8 cellular contexts compared by ENCODE assay signal in the genomic region with DNA sequence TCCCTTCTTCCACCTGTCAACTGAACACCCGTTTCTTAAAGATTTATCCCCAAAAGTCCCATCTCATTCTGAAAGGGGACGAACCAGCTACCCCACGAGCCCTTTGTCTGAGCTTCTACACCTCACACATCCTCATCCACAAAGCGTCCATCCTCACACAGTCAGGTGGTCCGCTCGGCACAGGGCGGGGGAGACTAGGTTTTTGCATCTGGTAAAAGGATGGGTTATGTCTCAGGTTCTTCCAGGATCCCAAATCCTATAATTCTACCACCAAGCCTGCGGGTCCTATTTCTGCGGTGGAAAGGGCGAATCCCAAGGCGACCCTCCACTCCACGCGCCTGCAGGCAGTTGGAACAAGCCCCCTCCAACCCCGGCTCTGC. TPM values are rescaled to one million over a fixed set of nuclear protein-coding genes. Genes with fewer than 3 reads are reported as not detected.
DNase-seq lines count a peak whose midpoint lies in the region; ATAC-seq, FAIRE-seq and TF ChIP-seq lines count a peak whose summit lies in the region.

No MANE protein-coding gene starts in this region.

- peaks cover 20% of the 10 kb centered on the region for H3K4me1 Mint-ChIP-seq in Caco-2 (ENCODE audit: low read depth, unreplicated experiment)
- peaks cover 35 to 50% (median 36%) of the 10 kb centered on the region in 3 donors for H3K4me1 Mint-ChIP-seq in T-cell
- H3K4me1 Mint-ChIP-seq in osteocyte (ENCODE audit: unreplicated experiment), result peaks cover 32% of the 10 kb centered on the region

- peak overlapping the region; percentile 89 for H3K4me3 Mint-ChIP-seq in Caco-2 (ENCODE audit: unreplicated experiment)
- H3K4me3 Mint-ChIP-seq in T-cell, result peak overlapping the region; percentile 95 to 99 (median 96)
- H3K4me3 Mint-ChIP-seq in osteocyte (ENCODE audit: unreplicated experiment), result peak overlapping the region; percentile 94

- CTCF ChIA-PET in Caco-2 (lab: Charles Lee), result interaction anchor here (0.9 to 2.5 kb wide), 9 partner anchors 46 to 472 kb away, joined by 3 to 18 read pairs (median 7); partner anchors contain the start of genes ACD, C16orf86, ENKD1 and RANBP10
- CTCF ChIA-PET in T-cell (lab: Charles Lee), result interaction anchor here in 1 of 2 donors (0.8 to 2.0 kb wide), 5 partner anchors 46 to 491 kb away, joined by 3 to 10 read pairs (median 4); partner anchors contain the start of genes RANBP10 and TSNAXIP1

- peak in 2 of 4 experiments; percentile 25 to 35 for ATAC-seq in T-cell (replicated peaks in 1 of 4)
- no peak for ATAC-seq in GM19395 (IDR thresholded peaks at IDR 0.05; ENCODE audit: unreplicated experiment)

- H3K27ac Mint-ChIP-seq in Caco-2 (ENCODE audit: unreplicated experiment) (peak overlapping the region; percentile 86), T-cell (peak overlapping the region; percentile 34 to 40), osteocyte (ENCODE audit: unreplicated experiment) (peak overlapping the region; percentile 94)

- TF ChIP-seq CTCF in Caco-2 (IDR thresholded peaks at IDR 0.05; ENCODE audit: insufficient read depth in 1 of 2, low read depth in 1 of 2, low read length in 1 of 2, severe bottlenecking in 1 of 2, unreplicated experiment in 1 of 2) (no peak), fibroblast of mammary gland (conservative IDR thresholded peaks at IDR 0.05; ENCODE audit: control insufficient read depth, insufficient read depth, low read depth, low read length) (no peak), osteocyte (IDR thresholded peaks at IDR 0.05) (no peak)

- peaks cover 14% of the 10 kb centered on the region for H3K36me3 Mint-ChIP-seq in Caco-2 (ENCODE audit: insufficient read depth, unreplicated experiment)
- peaks cover 6% of the 10 kb centered on the region for H3K36me3 Mint-ChIP-seq in T-cell
- H3K36me3 Mint-ChIP-seq in osteocyte (ENCODE audit: unreplicated experiment), result peaks cover 4% of the 10 kb centered on the region

- peak in 1 of 2 experiments; percentile 14 for DNase-seq in Caco-2
- DNase-seq in H7, result peak; percentile 71
- DNase-seq in T-cell, result peak in 6 of 34 experiments; percentile 3 to 21 (median 6)
- no peak for DNase-seq in fibroblast of mammary gland (ENCODE audit: low read depth)
- no peak for DNase-seq in osteocyte (ENCODE audit: extremely low spot score, unreplicated experiment)
- DNase-seq in retina, result no peak
- DNase-seq in frontal cortex (ENCODE audit: low spot score in 2 of 2), result no peak

- POLR2A ChIA-PET in Caco-2 (lab: Charles Lee), result interaction anchor here (0.7 to 1.9 kb wide), 8 partner anchors 17 to 304 kb away, joined by 3 to 18 read pairs (median 4); partner anchors contain the start of genes ACD, DDX28, DUS2 and PARD6A
- POLR2A ChIA-PET in T-cell (lab: Charles Lee), result interaction anchor here in 1 of 2 donors (0.5 to 1.0 kb wide), 2 partner anchors 88 to 729 kb away, joined by 3 to 4 read pairs; partner anchors contain the start of genes RANBP10, SMPD3 and TSNAXIP1

- peaks cover 25% of the 10 kb centered on the region for H3K4me1 ChIP-seq in Caco-2

- H3K9me3 Mint-ChIP-seq in Caco-2 (ENCODE audit: unreplicated experiment) (no peaks in the 10 kb centered on the region), T-cell (no peaks in the 10 kb centered on the region), osteocyte (ENCODE audit: unreplicated experiment) (no peaks in the 10 kb centered on the region)

- FAIRE-seq in frontal cortex (lab: Jason Lieb, UNC), result no peak

- no peaks in the 10 kb centered on the region for H3K9me3 ChIP-seq in Caco-2

- H3K36me3 ChIP-seq in Caco-2 (ENCODE audit: control insufficient read depth, insufficient read depth, low read length) (no peaks in the 10 kb centered on the region), H7 (replicated peaks; ENCODE audit: control insufficient read depth, insufficient read depth, low read length) (no peaks in the 10 kb centered on the region)

- intact Hi-C loops in Caco-2 (cut with micrococcal nuclease; ENCODE audit: unreplicated experiment), result loop anchor here (1.0 to 2.0 kb wide), 2 partner anchors 46 to 88 kb away; partner anchors contain the start of genes RANBP10 and TSNAXIP1

- H3K27me3 Mint-ChIP-seq in Caco-2 (ENCODE audit: insufficient read depth, unreplicated experiment), result no peaks in the 10 kb centered on the region
- H3K27me3 Mint-ChIP-seq in T-cell, result no peaks in the 10 kb centered on the region
- H3K27me3 Mint-ChIP-seq in osteocyte (ENCODE audit: unreplicated experiment), result no peaks in the 10 kb centered on the region

- BruUV-seq in Caco-2 (replicated peaks; lab: Mats Ljungman, UMichigan), result no TSS peak

- H3K27me3 ChIP-seq in Caco-2 (replicated peaks; ENCODE audit: control insufficient read depth, insufficient read depth, low read length), result no peaks in the 10 kb centered on the region
- H3K27me3 ChIP-seq in H7 (ENCODE audit: control insufficient read depth, insufficient read depth, low read length), result no peaks in the 10 kb centered on the region

- H3K4me3 ChIP-seq in Caco-2 (ENCODE audit: low read depth, low read length) (peak overlapping the region; percentile 84), H7 (ENCODE audit: insufficient read depth, low read depth, low read length) (peak overlapping the region; percentile 78), fibroblast of mammary gland (ENCODE audit: control insufficient read depth, low read depth, low read length) (peak overlapping the region; percentile 88)

RNA-seq across cellular contexts. Expression of gene GFOD2, which starts 0.5 kb away (rescaled TPM):
- total RNA-seq in Caco-2 (2022) (12.7 and 13.4 TPM in 2 replicates), T-cell (10 to 100 TPM in 4 of 5 donors, 1 to 10 TPM in 1; 8.5 to 23.2 (median 16.7) TPM), osteocyte (21.9 and 22.2 TPM in 2 replicates), frontal cortex (57.9 TPM)
- total RNA-seq in H7 (2014; rRNA removed; shearing (Covaris generic)), result 25.3 and 26.2 TPM in 2 replicates

RNA-seq across cellular contexts. Expression of gene C16orf86, which starts 52.0 kb away (rescaled TPM):
- total RNA-seq in Caco-2 (2022) (0.34 and 0.53 TPM in 2 replicates), T-cell (1 to 10 TPM; 1.9 to 6.7 (median 5.4) TPM), osteocyte (2.1 and 2.8 TPM in 2 replicates), frontal cortex (2.0 TPM)
- 8.5 and 9.0 TPM in 2 replicates for total RNA-seq in H7 (2014; rRNA removed; shearing (Covaris generic))

RNA-seq across cellular contexts. Expression of gene ENKD1, which starts 52.1 kb away (rescaled TPM):
- total RNA-seq in Caco-2 (2022), result 7.3 and 8.9 TPM in 2 replicates
- 7.0 and 12.3 TPM in 2 replicates for total RNA-seq in H7 (2014; rRNA removed; shearing (Covaris generic))
- total RNA-seq in T-cell, result 10 to 100 TPM in 3 of 5 donors, 1 to 10 TPM in 2; 4.2 to 12.1 (median 10.1) TPM
- 10.9 and 11.7 TPM in 2 replicates for total RNA-seq in osteocyte
- 9.4 TPM for total RNA-seq in frontal cortex

RNA-seq across cellular contexts. Expression of gene PARD6A, which starts 57.9 kb away (rescaled TPM):
- total RNA-seq in Caco-2 (2022) (7.1 and 8.4 TPM in 2 replicates), T-cell (10 to 100 TPM in 1 of 5 donors, 1 to 10 TPM in 4; 2.9 to 10.6 (median 7.6) TPM), osteocyte (4.1 and 4.6 TPM in 2 replicates), frontal cortex (9.4 TPM)
- 5.5 and 6.8 TPM in 2 replicates for total RNA-seq in H7 (2014; rRNA removed; shearing (Covaris generic))

RNA-seq across cellular contexts. Expression of gene ACD, which starts 58.6 kb away (rescaled TPM):
- total RNA-seq in Caco-2 (2022) (38.6 and 46.1 TPM in 2 replicates), T-cell (10 to 100 TPM; 24.5 to 62.6 (median 53.6) TPM), osteocyte (21.3 and 23.1 TPM in 2 replicates), frontal cortex (24.9 TPM)
- 44.9 and 52.2 TPM in 2 replicates for total RNA-seq in H7 (2014; rRNA removed; shearing (Covaris generic))

Comparison
In these comparisons a context has a peak if more than half of its experiments do, and no peak if none do; other contexts are left out.
1. H3K27ac Mint-ChIP-seq: peak in every context shown above with its lines; median percentile 94 in osteocyte; 86 in Caco-2; 37 in T-cell.